In genomic region chr6:12603711-12604049, GRCh38 we compare ENCODE assay signal across 22 cellular contexts.
DNase-seq lines count a peak whose midpoint lies in the region; ATAC-seq, FAIRE-seq and TF ChIP-seq lines count a peak whose summit lies in the region.
"Had no signal": no experiment of that assay in that cellular context is flagged by ENCODE, and none has a peak within 500 bp of the region (broad histone marks: within the 10 kb centered on the region; RNA-seq: fewer than 3 reads in every experiment).

No MANE protein-coding gene starts in this region.

- no TSS peak for BruUV-seq in OCI-LY7 (replicated peaks; lab: Mats Ljungman, UMichigan)

- no peak for TF ChIP-seq POLR2A in A549 (IDR thresholded peaks at IDR 0.05; ENCODE audit: low read length)
- TF ChIP-seq POLR2A in esophagus squamous epithelium (IDR thresholded peaks at IDR 0.05): no peak
- TF ChIP-seq POLR2A in uterus (IDR thresholded peaks at IDR 0.05): no peak

- peak overlapping the region; percentile 53 for H3K4me2 ChIP-seq in A549
- no peak overlapping the region for H3K4me2 ChIP-seq in OCI-LY7 (ENCODE audit: low read length)
- H3K4me2 ChIP-seq: GM23338 had no signal

- no peak for ATAC-seq in A549

- H3K36me3 ChIP-seq in OCI-LY7 (ENCODE audit: insufficient read depth, low read length) (no peaks in the 10 kb centered on the region), esophagus squamous epithelium (no peaks in the 10 kb centered on the region), uterus (no peaks in the 10 kb centered on the region)

- H3K9me3 Mint-ChIP-seq in HFFc6 (no peaks in the 10 kb centered on the region), chondrocyte (ENCODE audit: low read depth) (no peaks in the 10 kb centered on the region)
- H3K9me3 Mint-ChIP-seq: CD4-positive, alpha-beta T cell; GM23338; H9 had no signal

- no peaks in the 10 kb centered on the region for H3K79me2 ChIP-seq in OCI-LY7 (ENCODE audit: insufficient read depth, low read depth, low read length)

- H4K20me1 ChIP-seq in OCI-LY7 (ENCODE audit: insufficient read depth, low read length): no peaks in the 10 kb centered on the region

- POLR2A ChIA-PET in A549 (lab: Yijun Ruan, JAX): interaction anchor here (1.2 to 1.8 kb wide), 2 partner anchors 309 to 313 kb away, joined by 6 to 15 read pairs; partner anchors contain the start of gene EDN1
- POLR2A ChIA-PET in OCI-LY7 (lab: Charles Lee): no interaction called here

- H3K4me1 Mint-ChIP-seq in HFFc6 (ENCODE audit: low read depth) (peaks cover 40% of the 10 kb centered on the region), chondrocyte (ENCODE audit: low read depth) (peaks cover 55% of the 10 kb centered on the region)

- peaks cover 0 to 3% (median 0%) of the 10 kb centered on the region in 4 donors for H3K27me3 ChIP-seq in esophagus squamous epithelium
- H3K27me3 ChIP-seq in uterus: no peaks in the 10 kb centered on the region

- H3K27me3 Mint-ChIP-seq in HFFc6 (ENCODE audit: insufficient read depth): no peaks in the 10 kb centered on the region
- H3K27me3 Mint-ChIP-seq in chondrocyte (ENCODE audit: low read depth): no peaks in the 10 kb centered on the region

- H3K4me3 ChIP-seq in A549 (no peak overlapping the region), OCI-LY7 (ENCODE audit: low read depth, low read length, poor library complexity, severe bottlenecking) (no peak overlapping the region), esophagus squamous epithelium (no peak overlapping the region), uterus (no peak overlapping the region)
- H3K4me3 ChIP-seq: GM12878, GM23338 had no signal

- 32% methylated on average over 3 of the region's 3 CpGs for WGBS in A549 (ENCODE audit: missing lambda C conversion rate)
- 47 to 65% methylated on average over 3 of the region's 3 CpGs for WGBS in esophagus squamous epithelium, 2 donors

- no peak; the same call in 2 of the 3 replicates for TF ChIP-seq CTCF in A549 (IDR thresholded peaks at IDR 0.05)
- TF ChIP-seq CTCF in HFFc6 (IDR thresholded peaks at IDR 0.05): peak; percentile 43
- TF ChIP-seq CTCF in OCI-LY7 (conservative IDR thresholded peaks at IDR 0.05; ENCODE audit: low read length): peak; percentile 44; the same call in 1 of the 2 replicates
- TF ChIP-seq CTCF in chondrocyte (IDR thresholded peaks at IDR 0.05): peak; percentile 56
- no peak for TF ChIP-seq CTCF in esophagus squamous epithelium (IDR thresholded peaks at IDR 0.05)
- no peak for TF ChIP-seq CTCF in uterus (IDR thresholded peaks at IDR 0.05)

- in situ Hi-C loops in ACHN (cut with HindIII; ENCODE audit: low pct_ligation_motif_present, low pct_unique_long_range_greater_than_20kb, low sequenced_read_pairs): loop anchor here (10.0 kb wide), 1 partner anchor 309 kb away; the partner anchor contains the start of gene EDN1

- TF ChIP-seq EP300 in A549 (IDR thresholded peaks at IDR 0.05): no peak

- FAIRE-seq in A549 (lab: Jason Lieb, UNC): no peak
- FAIRE-seq in HTR-8/SVneo (lab: Jason Lieb, UNC): no peak
- FAIRE-seq: A204.1, G401.6, GM12878 had no signal

- TF ChIP-seq RAD21 in A549 (conservative IDR thresholded peaks at IDR 0.05 in 1 of 2, IDR thresholded peaks at IDR 0.05 in 1 of 2): no peak

- DNase-seq in A549 (ENCODE audit: low read depth in 1 of 2, low spot score in 1 of 2) (no peak), HFFc6 (no peak), OCI-LY7 (ENCODE audit: low spot score) (no peak), chondrocyte (ENCODE audit: low spot score) (no peak), esophagus squamous epithelium (lab: John Stamatoyannopoulos, UW) (no peak), uterus (no peak), ACHN (no peak), HTR-8/SVneo (ENCODE audit: insufficient read length, low spot score) (no peak)
- DNase-seq: CD4-positive, alpha-beta T cell; H9; KG1; NCI-H1092; NCI-H1436; NCI-H187 treated with DMSO at 0.1 percent for 48 hours; NCI-H2171 treated with DMSO at 0.1 percent for 48 hours; NCI-H510A treated with DMSO at 0.1 percent for 48 hours; NCI-H774; NK-92 treated with Interleukin-12 subunit alpha and Interleukin-12 subunit beta, amount 100 ng/mL, for 24 hours had no signal

- H3K4me1 ChIP-seq in A549: peaks cover 61% of the 10 kb centered on the region
- H3K4me1 ChIP-seq in OCI-LY7 (ENCODE audit: insufficient read depth, low read length, poor library complexity, severe bottlenecking): peaks cover 73% of the 10 kb centered on the region
- peaks cover 0 to 23% (median 0%) of the 10 kb centered on the region in 3 donors for H3K4me1 ChIP-seq in esophagus squamous epithelium
- peaks cover 0 to 4% of the 10 kb centered on the region in 2 donors for H3K4me1 ChIP-seq in uterus

- CTCF ChIA-PET in A549 (lab: Yijun Ruan, JAX) (interaction anchor here (0.5 to 10.2 kb wide), 34 partner anchors 9 to 1014 kb away, joined by 3 to 208 read pairs (median 4); partner anchors contain the start of gene EDN1), OCI-LY7 (lab: Charles Lee; ENCODE audit: unreplicated experiment) (no interaction called here)

- H3K4me3 Mint-ChIP-seq in HFFc6 (no peak overlapping the region), chondrocyte (ENCODE audit: unreplicated experiment) (no peak overlapping the region)
- H3K4me3 Mint-ChIP-seq: CD4-positive, alpha-beta T cell; GM23338; H9 had no signal

- intact Hi-C loops in OCI-LY7 (cut with micrococcal nuclease; ENCODE audit: unreplicated experiment): loop anchor here (10.0 kb wide), 5 partner anchors 99 to 1019 kb away; no protein-coding TSS in a partner anchor
- intact Hi-C loops in esophagus squamous epithelium (cut with DNase I): no loop called here
- intact Hi-C loops in uterus (cut with DNase I; ENCODE audit: low total_unique reads): no loop called here

- H3K36me3 Mint-ChIP-seq in HFFc6 (ENCODE audit: low read depth): no peaks in the 10 kb centered on the region
- H3K36me3 Mint-ChIP-seq in chondrocyte (ENCODE audit: low read depth): no peaks in the 10 kb centered on the region

- H3K9me2 ChIP-seq in OCI-LY7 (ENCODE audit: insufficient read depth, low read length): no peaks in the 10 kb centered on the region

- no peak overlapping the region for H2AFZ ChIP-seq in OCI-LY7 (ENCODE audit: low read length)
- H2AFZ ChIP-seq: GM23338 had no signal

- H3K9me3 ChIP-seq in A549 (no peaks in the 10 kb centered on the region), OCI-LY7 (ENCODE audit: low read length) (no peaks in the 10 kb centered on the region), esophagus squamous epithelium (no peaks in the 10 kb centered on the region), uterus (no peaks in the 10 kb centered on the region)

- H3K27ac Mint-ChIP-seq in HFFc6 (no peak overlapping the region), chondrocyte (ENCODE audit: unreplicated experiment) (no peak overlapping the region)
- H3K27ac Mint-ChIP-seq: CD4-positive, alpha-beta T cell; GM23338; H9 had no signal

- H3K27ac ChIP-seq in A549 (peak overlapping the region; percentile 87 to 93), OCI-LY7 (ENCODE audit: low read depth, low read length, poor library complexity, severe bottlenecking) (no peak overlapping the region), esophagus squamous epithelium (no peak overlapping the region), uterus (no peak overlapping the region)

TF ChIP-seq in A549, 52 proteins besides CTCF, POLR2A, EP300 and RAD21:
- TF ChIP-seq MAZ (IDR thresholded peaks at IDR 0.05; ENCODE audit: borderline replicate concordance, low read depth, low read length): no peak
- no peak for TF ChIP-seq RNF2 (IDR thresholded peaks at IDR 0.05; ENCODE audit: borderline replicate concordance, low read depth)
- TF ChIP-seq, protein P1, sequence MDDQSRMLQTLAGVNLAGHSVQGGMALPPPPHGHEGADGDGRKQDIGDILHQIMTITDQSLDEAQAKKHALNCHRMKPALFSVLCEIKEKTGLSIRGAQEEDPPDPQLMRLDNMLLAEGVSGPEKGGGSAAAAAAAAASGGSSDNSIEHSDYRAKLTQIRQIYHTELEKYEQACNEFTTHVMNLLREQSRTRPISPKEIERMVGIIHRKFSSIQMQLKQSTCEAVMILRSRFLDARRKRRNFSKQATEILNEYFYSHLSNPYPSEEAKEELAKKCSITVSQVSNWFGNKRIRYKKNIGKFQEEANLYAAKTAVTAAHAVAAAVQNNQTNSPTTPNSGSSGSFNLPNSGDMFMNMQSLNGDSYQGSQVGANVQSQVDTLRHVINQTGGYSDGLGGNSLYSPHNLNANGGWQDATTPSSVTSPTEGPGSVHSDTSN (IDR thresholded peaks at IDR 0.05): no peak
- TF ChIP-seq ZC3H11A (IDR thresholded peaks at IDR 0.05): no peak
- no peak for TF ChIP-seq ZNF302 (CRISPR knock-in tag; IDR thresholded peaks at IDR 0.05)
- no peak for TF ChIP-seq CHD2 (IDR thresholded peaks at IDR 0.05; ENCODE audit: low read length, partially characterized antibody)
- TF ChIP-seq KDM1A (IDR thresholded peaks at IDR 0.05; ENCODE audit: low read depth): no peak
- TF ChIP-seq FOSB (CRISPR knock-in tag; IDR thresholded peaks at IDR 0.05): no peak
- TF ChIP-seq, protein P2, sequence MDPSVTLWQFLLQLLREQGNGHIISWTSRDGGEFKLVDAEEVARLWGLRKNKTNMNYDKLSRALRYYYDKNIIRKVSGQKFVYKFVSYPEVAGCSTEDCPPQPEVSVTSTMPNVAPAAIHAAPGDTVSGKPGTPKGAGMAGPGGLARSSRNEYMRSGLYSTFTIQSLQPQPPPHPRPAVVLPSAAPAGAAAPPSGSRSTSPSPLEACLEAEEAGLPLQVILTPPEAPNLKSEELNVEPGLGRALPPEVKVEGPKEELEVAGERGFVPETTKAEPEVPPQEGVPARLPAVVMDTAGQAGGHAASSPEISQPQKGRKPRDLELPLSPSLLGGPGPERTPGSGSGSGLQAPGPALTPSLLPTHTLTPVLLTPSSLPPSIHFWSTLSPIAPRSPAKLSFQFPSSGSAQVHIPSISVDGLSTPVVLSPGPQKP (IDR thresholded peaks at IDR 0.05; ENCODE audit: low read depth, low read length): no peak
- TF ChIP-seq TFCP2L1 (CRISPR knock-in tag; IDR thresholded peaks at IDR 0.05): no peak
- TF ChIP-seq NFE2L2 (conservative IDR thresholded peaks at IDR 0.05; ENCODE audit: low read length): no peak
- no peak for TF ChIP-seq CEBPB (IDR thresholded peaks at IDR 0.05)

Comparison
In these comparisons a context has a peak if more than half of its experiments do, and no peak if none do; other contexts are left out.
1. H3K27ac ChIP-seq: peak in A549 (2 of 2); none in OCI-LY7 (single experiment), esophagus squamous epithelium (0 of 4) and uterus (0 of 2).
2. CTCF ChIP-seq: peak in HFFc6 (single experiment), OCI-LY7 (single experiment) and chondrocyte (single experiment); none in A549 (single experiment), esophagus squamous epithelium (0 of 6) and uterus (0 of 4).